In the genomic region with DNA sequence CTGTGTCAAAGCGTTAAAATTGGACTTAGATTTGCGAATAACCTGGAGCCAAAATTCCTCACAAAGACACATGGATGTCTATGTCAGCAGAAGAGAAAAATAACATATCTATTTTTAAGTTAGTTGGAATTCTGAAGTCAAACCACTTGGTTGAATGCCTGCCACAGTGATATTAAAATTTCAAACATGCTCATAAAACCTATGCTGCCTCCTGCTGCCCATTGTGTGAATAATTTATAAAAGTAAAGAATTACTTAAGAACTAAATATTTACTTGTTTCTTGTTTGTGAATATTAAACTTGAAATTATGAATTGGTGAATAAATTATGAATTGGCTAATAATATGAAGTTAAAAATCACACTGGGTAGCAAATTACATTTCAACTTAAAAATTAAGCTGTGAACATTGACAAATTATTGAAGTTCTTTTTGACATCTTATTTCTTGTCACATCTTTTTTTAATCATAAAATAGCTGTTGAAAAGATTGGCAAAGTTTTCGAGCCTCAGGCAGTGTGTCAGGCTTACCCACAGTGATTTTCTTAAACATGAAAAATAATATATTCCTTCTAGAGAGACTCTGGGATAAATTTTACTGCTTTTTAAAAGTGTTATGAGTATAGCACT, we compare ENCODE assay signal across 9 cellular contexts. TPM values are rescaled to one million over a fixed set of nuclear protein-coding genes. Genes with fewer than 3 reads are reported as not detected.
DNase-seq lines count a peak whose midpoint lies in the region; ATAC-seq, FAIRE-seq and TF ChIP-seq lines count a peak whose summit lies in the region.
"Had no signal": no experiment of that assay in that cellular context is flagged by ENCODE, and none has a peak within 500 bp of the region (broad histone marks: within the 10 kb centered on the region; RNA-seq: fewer than 3 reads in every experiment).

No MANE protein-coding gene starts in this region.

- dilution Hi-C loops in keratinocyte (cut with MboI; ENCODE audit: extremely low pct_ligation_motif_present, low sequenced_read_pairs): no loop called here

- TF ChIP-seq CTCF in HFFc6 (IDR thresholded peaks at IDR 0.05): peak; percentile 84
- TF ChIP-seq CTCF in ascending aorta (IDR thresholded peaks at IDR 0.05): peak; percentile 58 to 74 (median 71)
- peak in 2 of 3 experiments; percentile 36 to 40 for TF ChIP-seq CTCF in keratinocyte (optimal IDR thresholded peaks at IDR 0.05 in 1 of 3, IDR thresholded peaks at IDR 0.05 in 1 of 3, conservative IDR thresholded peaks at IDR 0.05 in 1 of 3; ENCODE audit: extremely low read depth in 1 of 3, insufficient read depth in 2 of 3, low read length in 3 of 3)

- H3K9me3 ChIP-seq in ascending aorta (no peaks in the 10 kb centered on the region), keratinocyte (ENCODE audit: control insufficient read depth, low read depth, low read length) (no peaks in the 10 kb centered on the region)

- H3K27ac ChIP-seq in ascending aorta: peak overlapping the region; percentile 28 to 76
- H3K27ac ChIP-seq in keratinocyte (ENCODE audit: control insufficient read depth, insufficient read depth, low read length): no peak overlapping the region

- intact Hi-C loops in ascending aorta (cut with DNase I): loop anchor here (1.0 to 10.0 kb wide), 4 partner anchors 74 to 542 kb away; a partner anchor contains a TSS

- H2AFZ ChIP-seq in keratinocyte (ENCODE audit: control insufficient read depth, low read length): no peak overlapping the region

- H3K36me3 Mint-ChIP-seq in HFFc6 (ENCODE audit: low read depth): peaks cover 7% of the 10 kb centered on the region; the same call in 1 of the 2 replicates

- H3K27me3 ChIP-seq in ascending aorta (no peaks in the 10 kb centered on the region), keratinocyte (ENCODE audit: control insufficient read depth, extremely low read depth, insufficient read depth, low read length) (no peaks in the 10 kb centered on the region)

- H3K9ac ChIP-seq in keratinocyte (ENCODE audit: control insufficient read depth, extremely low read depth, insufficient read depth, low read length): no peak overlapping the region

- no peaks in the 10 kb centered on the region for H3K9me3 Mint-ChIP-seq in HFFc6

- peaks cover 5% of the 10 kb centered on the region; the same call in 1 of the 2 replicates for H3K27me3 Mint-ChIP-seq in HFFc6 (ENCODE audit: insufficient read depth)

- H3K9me1 ChIP-seq in keratinocyte (ENCODE audit: control insufficient read depth, extremely low read depth, insufficient read depth, low read length): no peaks in the 10 kb centered on the region

- no peak for FAIRE-seq in keratinocyte (lab: Jason Lieb, UNC)
- no peak for FAIRE-seq in urothelium cell line (lab: Jason Lieb, UNC)

- H3K4me3 ChIP-seq in ascending aorta: no peak overlapping the region
- no peak overlapping the region for H3K4me3 ChIP-seq in keratinocyte (ENCODE audit: control insufficient read depth in 2 of 3, extremely low read depth in 1 of 3, insufficient read depth in 2 of 3, low read depth in 1 of 3, low read length in 3 of 3)

- peaks cover 49% of the 10 kb centered on the region for H3K4me1 Mint-ChIP-seq in HFFc6 (ENCODE audit: low read depth)

- peak overlapping the region; percentile 48 for H3K27ac Mint-ChIP-seq in HFFc6

- DNase-seq in AG20443 (ENCODE audit: low spot score): peak; percentile 29
- peak; percentile 64 for DNase-seq in HFFc6
- DNase-seq in ascending aorta (ENCODE audit: low spot score in 2 of 2): no peak
- no peak for DNase-seq in keratinocyte (ENCODE audit: low read depth, low spot score)
- peak; percentile 7 for DNase-seq in urothelium cell line (ENCODE audit: low spot score)
- no peak for DNase-seq in NCI-H510A treated with DMSO at 0.1 percent for 48 hours (lab: John Stamatoyannopoulos, UW)
- no peak for DNase-seq in NCI-H2029 (lab: John Stamatoyannopoulos, UW)

- ATAC-seq in HG03439 (IDR thresholded peaks at IDR 0.05; ENCODE audit: unreplicated experiment): no peak

- H3K4me3 Mint-ChIP-seq in HFFc6: peak overlapping the region; percentile 51; the same call in 1 of the 2 replicates

- H3K4me1 ChIP-seq in ascending aorta (peaks cover 0 to 24% of the 10 kb centered on the region in 2 donors), keratinocyte (ENCODE audit: control insufficient read depth, extremely low read depth, insufficient read depth, low read length) (peaks cover 9% of the 10 kb centered on the region)

- H3K36me3 ChIP-seq in ascending aorta (peaks cover 8 to 10% of the 10 kb centered on the region in 2 donors), keratinocyte (ENCODE audit: control insufficient read depth in 2 of 2, extremely low read depth in 1 of 2, insufficient read depth in 2 of 2, low read length in 2 of 2) (peaks cover 0 to 7% of the 10 kb centered on the region in 2 experiments)

- H4K20me1 ChIP-seq in keratinocyte (ENCODE audit: control insufficient read depth, extremely low read depth, insufficient read depth, low read length): no peaks in the 10 kb centered on the region

- peaks cover 16% of the 10 kb centered on the region for H3K79me2 ChIP-seq in keratinocyte (ENCODE audit: control insufficient read depth, insufficient read depth, low read length)

- H3K4me2 ChIP-seq in keratinocyte (ENCODE audit: control insufficient read depth, extremely low read depth, insufficient read depth, low read depth, low read length): no peak overlapping the region

RNA-seq across cellular contexts. Expression of a gene that starts 35.4 kb away (rescaled TPM):
- not detected for total RNA-seq in HFFc6 (2021; fragmentation: NEBNext Ultra II Directional; extraction: Animal tissue kit (Norgen Biotek cat#: 25700))
- not detected for total RNA-seq in ascending aorta
- polyA plus RNA-seq in keratinocyte: not detected in 3 replicates
- not detected for polyA plus RNA-seq in keratinocyte (2011; ENCODE audit: low read depth)
- not detected in 2 replicates for polyA plus RNA-seq in keratinocyte (2011; cell fraction: cytosol; rRNA removed)
- polyA plus RNA-seq in keratinocyte (2011; cell fraction: nucleus; rRNA removed): not detected in 2 replicates
- polyA plus RNA-seq in keratinocyte (2012; ENCODE audit: low replicate concordance): 0.08 TPM in 1 of 2 replicates, not detected in the other
- not detected in 3 replicates for polyA minus RNA-seq in keratinocyte
- polyA minus RNA-seq in keratinocyte (2011; cell fraction: cytosol; rRNA and poly(A)+ RNA removed): not detected
- polyA minus RNA-seq in keratinocyte (2011; cell fraction: nucleus; rRNA and poly(A)+ RNA removed): not detected in 2 replicates
- total RNA-seq: mononuclear cell had no signal

Comparison
In these comparisons a context has a peak if more than half of its experiments do, and no peak if none do; other contexts are left out.
1. DNase-seq: peak in AG20443 (single experiment), HFFc6 (single experiment) and urothelium cell line (single experiment); none in ascending aorta (0 of 2), keratinocyte (single experiment), NCI-H510A treated with DMSO at 0.1 percent for 48 hours (single experiment) and NCI-H2029 (single experiment).
2. Peak in every context shown above with its lines, with median percentiles within 50 percentile points of each other: CTCF ChIP-seq.